ENCODE assay signal across 31 cellular contexts in genomic region chr11:127649071-127649470, GRCh38.
"Had no signal": no experiment of that assay in that cellular context is flagged by ENCODE, and none has a peak within 500 bp of the region (broad histone marks: within the 10 kb centered on the region; RNA-seq: fewer than 3 reads in every experiment).

No MANE protein-coding gene starts in this region.

- ATAC-seq: activated CD8-positive, alpha-beta T cell treated with anti-CD3 and anti-CD28 coated beads for 36 hours; activated naive CD4-positive, alpha-beta T cell treated with anti-CD3 and anti-CD28 coated beads, Interleukin-2, amount 50 U/mL, for 72 hours; activated T-cell treated with anti-CD3 and anti-CD28 coated beads, Interleukin-2, amount 50 U/mL, for 4 hours; activated T-cell treated with anti-CD3 and anti-CD28 coated beads, Interleukin-2, amount 50 U/mL, for 72 hours; activated T-helper 17 cell treated with anti-CD3 and anti-CD28 coated beads, Interleukin-2, amount 50 U/mL, for 72 hours; body of pancreas had no signal

- H3K4me1 ChIP-seq: adrenal gland, body of pancreas, breast epithelium had no signal

- H3K27ac ChIP-seq: adrenal gland, body of pancreas, brain microvascular endothelial cell, breast epithelium, VCaP had no signal

- DNase-seq: activated B cell treated with CpG ODN at 0.5 μM for 24 hours; activated CD4-positive, alpha-beta memory T cell treated with anti-CD3 and anti-CD28 coated beads for 36 hours; activated CD4-positive, alpha-beta T cell treated with anti-CD3 and anti-CD28 coated beads for 4 hours; activated CD4-positive, alpha-beta T cell treated with anti-CD3 and anti-CD28 coated beads, Interleukin-2, amount 10 ng/mL, durations not matched to agents 24 days and 14 days; activated CD4-positive, alpha-beta T cell treated with anti-CD3 and anti-CD28 coated beads, Interleukin-2, amount 50 U/mL, for 1 hour; activated CD4-positive, alpha-beta T cell treated with anti-CD3 and anti-CD28 coated beads, Interleukin-2, amount 50 U/mL, for 4 hours; activated CD4-positive, CD25-positive, alpha-beta regulatory T cell treated with anti-CD3 and anti-CD28 coated beads, Interleukin-2, amount 50 U/mL, for 72 hours; activated CD8-positive, alpha-beta memory T cell treated with anti-CD3 and anti-CD28 coated beads, Interleukin-2, amount 50 U/mL, for 4 hours; activated CD8-positive, alpha-beta T cell treated with anti-CD3 and anti-CD28 coated beads for 36 hours; activated effector memory CD4-positive, alpha-beta T cell treated with anti-CD3 and anti-CD28 coated beads, Interleukin-2, amount 50 U/mL, for 16 hours; activated gamma-delta T cell treated with Interleukin-2 at 50 U/mL for 16 hours; activated naive CD4-positive, alpha-beta T cell; activated naive CD4-positive, alpha-beta T cell treated with anti-CD3 and anti-CD28 coated beads for 36 hours; activated naive CD4-positive, alpha-beta T cell treated with anti-CD3 and anti-CD28 coated beads, Interleukin-2, amount 50 U/mL, for 16 hours; activated naive CD8-positive, alpha-beta T cell treated with anti-CD3 and anti-CD28 coated beads for 36 hours; activated T-cell treated with anti-CD3 and anti-CD28 coated beads for 4 hours; activated T-cell treated with anti-CD3 and anti-CD28 coated beads, Interleukin-2, amount 50 U/mL, for 1 hour; activated T-cell treated with anti-CD3 and anti-CD28 coated beads, Interleukin-2, amount 50 U/mL, for 4 hours; activated T-cell treated with anti-CD3 and anti-CD28 coated beads, Interleukin-2, amount 50 U/mL, for 72 hours; adrenal gland; amniotic stem cell; aorta; body of pancreas; brain microvascular endothelial cell; central memory CD4-positive, alpha-beta T cell; T-helper 2 cell; T-helper 9 cell had no signal

- H3K36me3 ChIP-seq: adrenal gland, brain microvascular endothelial cell, breast epithelium had no signal

- H3K27me3 ChIP-seq: adrenal gland, body of pancreas, brain microvascular endothelial cell, breast epithelium had no signal

- H3K4me3 ChIP-seq: adrenal gland, body of pancreas, breast epithelium had no signal

- H3K9me3 ChIP-seq: adrenal gland, body of pancreas, breast epithelium had no signal
